Comparison of ENCODE assay signal across 9 cellular contexts in genomic region chr1:109718495-109718894, GRCh38. TPM values are rescaled to one million over a fixed set of nuclear protein-coding genes. Genes with fewer than 3 reads are reported as not detected.
DNase-seq lines count a peak whose midpoint lies in the region; ATAC-seq and TF ChIP-seq lines count a peak whose summit lies in the region.
"Had no signal": no experiment of that assay in that cellular context is flagged by ENCODE, and none has a peak within 500 bp of the region (broad histone marks: within the 10 kb centered on the region; RNA-seq: fewer than 3 reads in every experiment).

No MANE protein-coding gene starts in this region.

- H3K36me3 ChIP-seq in esophagus squamous epithelium = no peaks in the 10 kb centered on the region

- no peak for TF ChIP-seq CTCF in esophagus squamous epithelium (IDR thresholded peaks at IDR 0.05)

- intact Hi-C loops in esophagus squamous epithelium (cut with DNase I) = no loop called here

- peak; percentile 42 for DNase-seq in A172 (ENCODE audit: low spot score)
- peak; percentile 40 for DNase-seq in LoVo (ENCODE audit: low spot score)
- DNase-seq in esophagus squamous epithelium (lab: John Stamatoyannopoulos, UW) = no peak
- DNase-seq in NOMO-1 (lab: John Stamatoyannopoulos, UW; ENCODE audit: unreplicated experiment in 2 of 2) = no peak
- DNase-seq: activated naive CD4-positive, alpha-beta T cell treated with anti-CD3 and anti-CD28 coated beads, Interleukin-2, amount 10 ng/mL, durations not matched to agents 7 days and 5 days; C1 segment of cervical spinal cord; NCI-H1436 treated with DMSO at 0.1 percent for 48 hours had no signal

- no peak for TF ChIP-seq POLR2A in esophagus squamous epithelium (IDR thresholded peaks at IDR 0.05)

- peak overlapping the region; percentile 57 to 85 (median 76) for H3K27ac ChIP-seq in esophagus squamous epithelium

- no peaks in the 10 kb centered on the region for H3K9me3 ChIP-seq in esophagus squamous epithelium

- no peaks in the 10 kb centered on the region for H3K27me3 ChIP-seq in esophagus squamous epithelium

- WGBS in esophagus squamous epithelium, 2 donors = 79 to 86% methylated on average over 2 of the region's 2 CpGs

- ATAC-seq in GM19023 (IDR thresholded peaks at IDR 0.05; ENCODE audit: unreplicated experiment) = no peak
- no peak for ATAC-seq in GM19328 (IDR thresholded peaks at IDR 0.05; ENCODE audit: unreplicated experiment)

- H3K4me1 ChIP-seq in esophagus squamous epithelium = peaks cover 24 to 56% (median 48%) of the 10 kb centered on the region in 3 donors

- no peak overlapping the region for H3K4me3 ChIP-seq in esophagus squamous epithelium

RNA-seq across cellular contexts. Expression of gene GSTM5, which starts 6.4 kb away (rescaled TPM):
- total RNA-seq in A172 (2014; rRNA removed; shearing (Covaris generic)) = 0.03 TPM in 1 of 2 replicates, not detected in the other
- total RNA-seq in esophagus squamous epithelium = 1 to 10 TPM in 2 of 4 donors, not detected in 2; 2.2 to 4.6 TPM

RNA-seq across cellular contexts. Expression of gene GSTM3, which starts 22.3 kb away (rescaled TPM):
- total RNA-seq in A172 (2014; rRNA removed; shearing (Covaris generic)) = 40.8 and 49.2 TPM in 2 replicates
- 100 to 1,000 TPM in 2 of 4 donors, 10 to 100 TPM in 2; 86.2 to 273 (median 150) TPM for total RNA-seq in esophagus squamous epithelium

RNA-seq across cellular contexts. Expression of gene GSTM1, which starts 30.9 kb away (rescaled TPM):
- total RNA-seq in A172 (2014; rRNA removed; shearing (Covaris generic)) = not detected in 2 replicates
- 100 to 1,000 TPM in 1 of 4 donors, under 1 TPM in 1, not detected in 2; 0.83 to 299 TPM for total RNA-seq in esophagus squamous epithelium

RNA-seq across cellular contexts. Expression of gene EPS8L3, which starts 45.2 kb away (rescaled TPM):
- total RNA-seq in A172 (2014; rRNA removed; shearing (Covaris generic)) = not detected in 2 replicates
- under 1 TPM in 1 of 4 donors, not detected in 3; 0.19 TPM for total RNA-seq in esophagus squamous epithelium

RNA-seq across cellular contexts. Expression of gene GSTM2, which starts 50.6 kb away (rescaled TPM):
- 8.9 and 16.9 TPM in 2 replicates for total RNA-seq in A172 (2014; rRNA removed; shearing (Covaris generic))
- total RNA-seq in esophagus squamous epithelium = 10 to 100 TPM; 17.8 to 87.9 (median 46.2) TPM

Comparison
In these comparisons a context has a peak if more than half of its experiments do, and no peak if none do; other contexts are left out.
1. DNase-seq: peak in A172 (single experiment) and LoVo (single experiment); none in esophagus squamous epithelium (single experiment) and NOMO-1 (0 of 2).